Comparison of ENCODE assay signal across 8 cellular contexts in the genomic region with DNA sequence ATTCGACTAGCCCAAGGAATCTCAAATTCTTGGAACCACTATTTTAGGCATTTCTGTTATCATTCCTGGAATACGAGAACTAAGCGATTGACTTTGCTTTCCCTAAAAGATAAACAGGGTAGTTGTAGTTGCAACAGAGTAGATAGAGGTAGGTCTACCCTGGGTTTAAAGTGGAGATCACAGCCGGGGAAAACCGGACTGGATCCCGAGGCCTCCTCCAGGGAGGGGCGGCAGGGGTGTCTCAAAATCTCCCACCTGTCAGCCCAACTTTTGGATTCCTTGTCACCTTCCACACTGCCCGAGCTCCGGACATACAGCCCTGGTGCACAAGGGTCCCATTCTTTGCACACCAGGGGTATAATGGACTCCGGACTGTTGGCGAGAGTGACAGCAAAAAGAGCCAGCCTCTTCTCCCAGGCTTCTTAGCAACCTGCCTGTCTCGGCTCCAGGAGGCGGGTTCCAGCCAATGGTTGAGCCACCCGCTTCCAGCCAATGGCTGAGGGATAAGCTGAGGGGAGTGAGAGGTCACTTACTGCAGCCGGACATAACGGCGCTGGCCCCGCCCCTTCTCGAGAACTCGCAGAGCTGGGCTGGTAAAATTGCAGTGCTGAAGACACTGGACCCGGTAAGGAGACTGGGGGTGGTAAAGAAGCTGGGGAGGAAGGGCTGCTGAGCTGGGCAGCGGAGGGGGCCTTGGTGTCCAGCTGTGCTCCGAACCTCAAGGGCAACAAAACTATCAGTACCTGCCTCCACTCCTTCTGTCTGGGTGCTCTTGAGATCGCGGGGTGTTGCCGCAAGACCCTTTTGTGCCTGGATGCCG. TPM values are rescaled to one million over a fixed set of nuclear protein-coding genes. Genes with fewer than 3 reads are reported as not detected.
DNase-seq lines count a peak whose midpoint lies in the region; ATAC-seq and TF ChIP-seq lines count a peak whose summit lies in the region.

A gene (plus strand): TSS at position 562 of the 820 bp plus-strand sequence. CDS start 4,946 bp downstream, outside the sequence.

- no peaks in the 10 kb centered on the region for H3K79me2 ChIP-seq in DOHH2 (ENCODE audit: control insufficient read depth, low read length)
- H3K79me2 ChIP-seq in neural progenitor cell (ENCODE audit: low read depth): peaks cover 15% of the 10 kb centered on the region

- DNase-seq in NCI-H748 (lab: John Stamatoyannopoulos, UW; ENCODE audit: unreplicated experiment) (peak; percentile 97), glomerular visceral epithelial cell (ENCODE audit: extremely low spot score) (peak; percentile 97), neural progenitor cell (ENCODE audit: low spot score) (peak; percentile 98)
- peak; percentile 55 for DNase-seq in activated naive CD8-positive, alpha-beta T cell treated with anti-CD3 and anti-CD28 coated beads, Interleukin-2, amount 10 ng/mL, durations not matched to agents 7 days and 5 days
- no peak for DNase-seq in effector CD8-positive, alpha-beta T cell (lab: John Stamatoyannopoulos, UW)

- H3K4me3 ChIP-seq in DOHH2 (ENCODE audit: low read length): no peak within 1 kb of the TSS
- H3K4me3 ChIP-seq in neural progenitor cell: peak within 1 kb of the TSS; percentile 75

- H3K4me1 ChIP-seq in DOHH2 (ENCODE audit: control insufficient read depth, low read length) (peaks cover 9% of the 10 kb centered on the region), neural progenitor cell (no peaks in the 10 kb centered on the region)

- peak within 1 kb of the TSS; percentile 56 for H3K27ac Mint-ChIP-seq in activated naive CD8-positive, alpha-beta T cell treated with anti-CD3 and anti-CD28 coated beads, Interleukin-2, amount 10 ng/mL, durations not matched to agents 7 days and 5 days
- H3K27ac Mint-ChIP-seq in neural progenitor cell: peak within 1 kb of the TSS; percentile 97

- TF ChIP-seq CTCF in DOHH2 (IDR thresholded peaks at IDR 0.05; ENCODE audit: low read depth, low read length, poor library complexity, severe bottlenecking) (no peak), neural progenitor cell (IDR thresholded peaks at IDR 0.05) (no peak)

- H3K36me3 ChIP-seq in DOHH2 (ENCODE audit: control insufficient read depth, low read length): peaks cover 19% of the 10 kb centered on the region
- no peaks in the 10 kb centered on the region for H3K36me3 ChIP-seq in neural progenitor cell

- H3K9me3 ChIP-seq in DOHH2 (ENCODE audit: control insufficient read depth, insufficient read depth, low read length): no peaks in the 10 kb centered on the region
- H3K9me3 ChIP-seq in neural progenitor cell (ENCODE audit: low read depth): no peaks in the 10 kb centered on the region

- peaks cover 21% of the 10 kb centered on the region for H3K4me1 Mint-ChIP-seq in activated naive CD8-positive, alpha-beta T cell treated with anti-CD3 and anti-CD28 coated beads, Interleukin-2, amount 10 ng/mL, durations not matched to agents 7 days and 5 days
- peaks cover 24% of the 10 kb centered on the region for H3K4me1 Mint-ChIP-seq in neural progenitor cell

- ATAC-seq in GM19468 (IDR thresholded peaks at IDR 0.05; ENCODE audit: extremely low read depth, unreplicated experiment) (peak; percentile 89), HG03565 (IDR thresholded peaks at IDR 0.05; ENCODE audit: unreplicated experiment) (peak; percentile 97)
- ATAC-seq in activated naive CD8-positive, alpha-beta T cell treated with anti-CD3 and anti-CD28 coated beads, Interleukin-2, amount 10 ng/mL, durations not matched to agents 7 days and 5 days (ENCODE audit: low read depth): peak; percentile 87

- POLR2A ChIA-PET in activated naive CD8-positive, alpha-beta T cell treated with anti-CD3 and anti-CD28 coated beads, Interleukin-2, amount 10 ng/mL, durations not matched to agents 7 days and 5 days (lab: Charles Lee): interaction anchor here (0.6 to 3.1 kb wide), 9 partner anchors 11 to 259 kb away, joined by 3 to 18 read pairs (median 14); a partner anchor contains a TSS

- H2AFZ ChIP-seq in neural progenitor cell (replicated peaks): peak within 1 kb of the TSS; percentile 80

- peaks cover 13% of the 10 kb centered on the region for H3K36me3 Mint-ChIP-seq in activated naive CD8-positive, alpha-beta T cell treated with anti-CD3 and anti-CD28 coated beads, Interleukin-2, amount 10 ng/mL, durations not matched to agents 7 days and 5 days
- peaks cover 11% of the 10 kb centered on the region for H3K36me3 Mint-ChIP-seq in neural progenitor cell

- H3K4me3 Mint-ChIP-seq in activated naive CD8-positive, alpha-beta T cell treated with anti-CD3 and anti-CD28 coated beads, Interleukin-2, amount 10 ng/mL, durations not matched to agents 7 days and 5 days: peak within 1 kb of the TSS; percentile 86
- peak within 1 kb of the TSS; percentile 98 for H3K4me3 Mint-ChIP-seq in neural progenitor cell

- peak within 1 kb of the TSS; percentile 28; the same call in 1 of the 2 replicates for H3K4me2 ChIP-seq in DOHH2 (ENCODE audit: low read length)
- peak within 1 kb of the TSS; percentile 89 for H3K4me2 ChIP-seq in neural progenitor cell

- H4K20me1 ChIP-seq in DOHH2 (ENCODE audit: control insufficient read depth, insufficient read depth, low read depth, low read length) (no peaks in the 10 kb centered on the region), neural progenitor cell (ENCODE audit: low read depth) (no peaks in the 10 kb centered on the region)

- H3K9me2 ChIP-seq in DOHH2 (replicated peaks; ENCODE audit: control insufficient read depth, low read length): no peaks in the 10 kb centered on the region

- H3K27ac ChIP-seq in DOHH2 (ENCODE audit: low read depth, low read length): no peak within 1 kb of the TSS
- H3K27ac ChIP-seq in neural progenitor cell: peak within 1 kb of the TSS; percentile 9

- peaks cover 13% of the 10 kb centered on the region for H3K27me3 ChIP-seq in DOHH2 (ENCODE audit: control insufficient read depth, low read length)
- H3K27me3 ChIP-seq in neural progenitor cell: no peaks in the 10 kb centered on the region

- peaks cover 2% of the 10 kb centered on the region for H3K27me3 Mint-ChIP-seq in activated naive CD8-positive, alpha-beta T cell treated with anti-CD3 and anti-CD28 coated beads, Interleukin-2, amount 10 ng/mL, durations not matched to agents 7 days and 5 days
- peaks cover 2% of the 10 kb centered on the region for H3K27me3 Mint-ChIP-seq in neural progenitor cell (ENCODE audit: insufficient read depth, low read depth)

- H3F3A ChIP-seq in DOHH2 (ENCODE audit: control insufficient read depth, insufficient read depth) (peaks cover 7% of the 10 kb centered on the region), neural progenitor cell (ENCODE audit: low read depth) (peaks cover 38% of the 10 kb centered on the region)

- H3K9ac ChIP-seq in neural progenitor cell: peak within 1 kb of the TSS; percentile 68

- H3K9me3 Mint-ChIP-seq in activated naive CD8-positive, alpha-beta T cell treated with anti-CD3 and anti-CD28 coated beads, Interleukin-2, amount 10 ng/mL, durations not matched to agents 7 days and 5 days: no peaks in the 10 kb centered on the region
- no peaks in the 10 kb centered on the region for H3K9me3 Mint-ChIP-seq in neural progenitor cell

RNA-seq across cellular contexts. Expression of the gene that starts here (rescaled TPM):
- total RNA-seq in activated naive CD8-positive, alpha-beta T cell treated with anti-CD3 and anti-CD28 coated beads, Interleukin-2, amount 10 ng/mL, durations not matched to agents 7 days and 5 days: 10 to 100 TPM in 1 of 2 experiments, 1 to 10 TPM in 1; 8.1 to 11.4 TPM
- 17.5 and 35.5 TPM in 2 replicates for total RNA-seq in neural progenitor cell (ENCODE audit: low replicate concordance)
